ENCODE assay signal across 8 cellular contexts in the genomic region with DNA sequence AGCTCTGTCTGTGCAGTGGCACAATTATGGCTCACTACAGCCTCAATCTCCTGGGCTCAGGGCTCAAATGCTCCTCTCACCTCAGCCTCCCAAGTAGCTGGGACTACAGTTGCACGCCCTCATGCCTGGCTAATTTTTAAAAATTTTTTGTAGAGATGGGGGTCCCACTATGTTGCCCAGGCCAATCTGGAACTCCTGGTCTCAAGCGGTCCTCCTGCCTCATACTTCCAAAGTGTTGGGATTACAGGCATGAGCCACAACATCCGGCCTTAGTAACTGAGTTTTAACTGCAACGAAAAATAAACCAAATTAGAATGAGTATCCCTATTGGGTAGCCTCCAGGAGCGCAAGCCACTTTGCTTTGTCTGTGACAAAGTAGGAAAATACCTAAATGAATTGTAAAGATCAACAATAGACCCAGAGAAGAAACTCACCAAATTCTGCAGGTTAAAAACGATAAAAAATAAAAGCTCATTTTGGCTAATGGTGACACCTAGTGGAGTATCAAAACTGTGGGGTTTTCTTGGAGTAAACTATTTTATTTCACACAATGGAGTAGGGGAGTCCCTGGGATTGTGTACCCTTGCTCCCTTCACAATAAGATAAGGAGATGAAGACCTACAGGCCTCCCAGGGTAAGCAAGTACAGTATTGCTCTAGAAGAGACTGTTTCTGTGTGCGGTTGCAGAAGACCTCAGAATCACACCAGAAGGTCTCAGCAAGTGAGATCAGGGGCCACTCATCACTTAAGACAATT. TPM values are rescaled to one million over a fixed set of nuclear protein-coding genes. Genes with fewer than 3 reads are reported as not detected.
A peak's percentile ranks its signal among the peaks of the same experiment; 100 is the strongest.
DNase-seq lines count a peak whose midpoint lies in the region; ATAC-seq and TF ChIP-seq lines count a peak whose summit lies in the region.

No MANE protein-coding gene starts in this region.

- BruUV-seq in A673 (replicated peaks; lab: Mats Ljungman, UMichigan): no TSS peak

- POLR2A ChIA-PET in A673 (lab: Charles Lee; ENCODE audit: low non-redundant PET): no interaction called here

- DNase-seq in A673 (ENCODE audit: low spot score) (peak; percentile 67), GM12864 (ENCODE audit: low read depth) (no peak), NCI-H526 treated with DMSO at 0.1 percent for 48 hours (lab: John Stamatoyannopoulos, UW) (peak; percentile 44), left lung (no peak)
- peak; percentile 21 for DNase-seq in central memory CD4-positive, alpha-beta T cell
- no peak for DNase-seq in activated T-cell treated with anti-CD3 and anti-CD28 coated beads, Interleukin-2, amount 50 U/mL, for 48 hours
- no peak for DNase-seq in activated naive CD4-positive, alpha-beta T cell (lab: John Stamatoyannopoulos, UW)

- no peaks in the 10 kb centered on the region for H3K27me3 ChIP-seq in A673 (replicated peaks; ENCODE audit: insufficient read depth, low read depth, low read length, poor library complexity)
- no peaks in the 10 kb centered on the region for H3K27me3 ChIP-seq in left lung

- H3K4me3 ChIP-seq in A673 (ENCODE audit: low read depth, low read length, poor library complexity, severe bottlenecking) (no peak overlapping the region), GM12864 (ENCODE audit: low read depth, low read length) (no peak overlapping the region), left lung (no peak overlapping the region)

- H3K36me3 ChIP-seq in A673 (ENCODE audit: insufficient read depth, low read length, poor library complexity, severe bottlenecking): no peaks in the 10 kb centered on the region
- no peaks in the 10 kb centered on the region for H3K36me3 ChIP-seq in left lung

- TF ChIP-seq CTCF in A673 (conservative IDR thresholded peaks at IDR 0.05; ENCODE audit: low read depth, low read length): peak; percentile 68
- peak; percentile 44 for TF ChIP-seq CTCF in GM12864 (IDR thresholded peaks at IDR 0.05; ENCODE audit: low read depth, low read length, missing control alignments)
- TF ChIP-seq CTCF in left lung (IDR thresholded peaks at IDR 0.05): peak; percentile 50 to 53

- H3K4me1 ChIP-seq in A673 (ENCODE audit: insufficient read depth, low read length, poor library complexity, severe bottlenecking) (peaks cover 25% of the 10 kb centered on the region), left lung (peaks cover 0 to 10% of the 10 kb centered on the region in 2 donors)

- H3K27ac ChIP-seq in A673 (ENCODE audit: low read depth, low read length, poor library complexity, severe bottlenecking) (no peak overlapping the region), left lung (no peak overlapping the region)

- peak; percentile 85 for ATAC-seq in left lung
- no peak for ATAC-seq in HG03095 (IDR thresholded peaks at IDR 0.05; ENCODE audit: unreplicated experiment)

- intact Hi-C loops in A673 (cut with micrococcal nuclease; ENCODE audit: unreplicated experiment): loop anchor here (1.0 to 5.0 kb wide), 2 partner anchors 111 to 355 kb away; no protein-coding TSS in a partner anchor
- intact Hi-C loops in left lung (cut with DNase I): loop anchor here in 1 of 2 donors (5.0 to 10.0 kb wide), 2 partner anchors 110 to 358 kb away; partner anchors contain the start of gene TPM1

- CTCF ChIA-PET in A673 (lab: Charles Lee): interaction anchor here (0.6 to 1.0 kb wide), 11 partner anchors 9 to 519 kb away, joined by 3 to 10 read pairs (median 3); no protein-coding TSS in a partner anchor

- H3K9me3 ChIP-seq in A673 (ENCODE audit: low read depth, low read length, poor library complexity, severe bottlenecking) (no peaks in the 10 kb centered on the region), left lung (no peaks in the 10 kb centered on the region)

RNA-seq across cellular contexts. Expression of gene CA12, which starts 21.0 kb away (rescaled TPM):
- total RNA-seq in A673 (2021) (0.68 and 0.97 TPM in 2 replicates), left lung (10 to 100 TPM; 12.2 to 20.5 TPM)

Comparison
In these comparisons a context has a peak if more than half of its experiments do, and no peak if none do; other contexts are left out.
1. DNase-seq: peak in A673 (single experiment), NCI-H526 treated with DMSO at 0.1 percent for 48 hours (single experiment) and central memory CD4-positive, alpha-beta T cell (single experiment); none in GM12864 (single experiment), left lung (0 of 2), activated T-cell treated with anti-CD3 and anti-CD28 coated beads, Interleukin-2, amount 50 U/mL, for 48 hours (0 of 2) and activated naive CD4-positive, alpha-beta T cell (0 of 4).
2. Peak in every context shown above with its lines, with median percentiles within 50 percentile points of each other: CTCF ChIP-seq.